ENCODE assay signal across 20 cellular contexts in genomic region chr20:41230136-41230535, GRCh38.
"Had no signal": no experiment of that assay in that cellular context is flagged by ENCODE, and none has a peak within 500 bp of the region (broad histone marks: within the 10 kb centered on the region; RNA-seq: fewer than 3 reads in every experiment).

No MANE protein-coding gene starts in this region.

- H3K36me3 ChIP-seq: breast epithelium, left lung, neutrophil, pancreas, tibial nerve had no signal

- ATAC-seq: activated CD8-positive, alpha-beta T cell treated with anti-CD3 and anti-CD28 coated beads for 36 hours; activated T-helper 17 cell treated with anti-CD3 and anti-CD28 coated beads, Interleukin-2, amount 50 U/mL, for 72 hours; left lung; natural killer cell treated with Interleukin-12 subunit alpha and Interleukin-12 subunit beta and Interleukin-15 and Interleukin-18, amount 100 ng/mL, for 72 hours; pancreas; SK-N-SH treated with all-trans-retinoic acid at 6 μM for 48 hours had no signal

- H3K4me3 ChIP-seq: breast epithelium, left lung, pancreas, tibial nerve had no signal

- DNase-seq: activated CD4-positive, alpha-beta T cell treated with anti-CD3 and anti-CD28 coated beads for 48 hours; activated CD4-positive, CD25-positive, alpha-beta regulatory T cell; activated CD8-positive, alpha-beta T cell treated with anti-CD3 and anti-CD28 coated beads for 36 hours; activated naive CD4-positive, alpha-beta T cell treated with Interleukin-2 at 50 U/mL for 16 hours; activated naive CD8-positive, alpha-beta T cell treated with anti-CD3 and anti-CD28 coated beads, Interleukin-2, amount 10 ng/mL, durations not matched to agents 7 days and 5 days; activated T-cell treated with anti-CD3 and anti-CD28 coated beads, Interleukin-2, amount 50 U/mL, for 1 hour; endodermal cell; left lung; pancreas; stimulated activated CD8-positive, alpha-beta memory T cell treated with anti-CD3 and anti-CD28 coated beads, Interleukin-4, amount 100 ng/mL, for 48 hours; stimulated activated naive CD4-positive, alpha-beta T cell; T-helper 1 cell; T-helper 9 cell had no signal

- H3K27ac ChIP-seq: breast epithelium, epithelial cell of prostate, left lung, neutrophil, pancreas had no signal

- H3K27me3 ChIP-seq: breast epithelium, left lung, pancreas, tibial nerve had no signal

- H3K9me3 ChIP-seq: breast epithelium, left lung, neutrophil, pancreas, tibial nerve had no signal
